Comparison of ENCODE assay signal across 13 cellular contexts in the genomic region with DNA sequence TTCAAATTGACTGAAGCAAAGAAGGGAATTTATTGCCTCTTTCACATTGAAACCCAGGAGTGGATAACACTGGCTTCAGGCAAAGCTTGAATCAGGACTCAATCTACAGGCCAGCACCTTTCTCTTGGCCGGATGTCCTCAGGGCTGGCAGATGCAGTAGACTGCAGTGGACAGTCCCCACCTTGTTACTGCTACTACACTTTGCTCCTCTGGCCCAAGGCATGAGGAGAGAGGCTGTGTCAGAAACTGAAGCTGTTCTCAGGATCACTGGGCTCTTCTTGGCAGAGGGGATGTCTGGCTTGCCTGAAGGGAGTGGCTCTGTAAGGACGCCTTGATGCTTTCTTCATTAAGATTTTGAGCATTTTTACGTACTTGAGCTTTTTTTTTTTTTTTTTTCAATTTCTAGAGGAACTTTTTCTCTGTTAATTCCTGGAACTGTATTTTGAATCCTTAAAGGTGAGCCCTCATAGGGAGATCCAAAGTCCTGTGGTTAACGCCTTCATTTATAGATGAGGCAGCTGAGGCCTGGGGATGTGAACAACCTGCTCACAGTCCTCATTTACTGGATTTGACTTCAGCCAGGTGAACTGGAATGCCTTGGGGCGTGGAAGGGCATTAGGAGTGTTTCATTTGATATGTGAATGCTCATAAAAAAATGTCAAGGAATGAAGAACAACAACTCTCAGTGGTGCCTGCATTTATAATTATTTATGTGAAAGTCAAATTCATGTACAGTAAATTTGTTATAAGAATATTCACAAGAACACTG. TPM values are rescaled to one million over a fixed set of nuclear protein-coding genes. Genes with fewer than 3 reads are reported as not detected.
A peak's percentile ranks its signal among the peaks of the same experiment; 100 is the strongest.
DNase-seq lines count a peak whose midpoint lies in the region; ATAC-seq, FAIRE-seq and TF ChIP-seq lines count a peak whose summit lies in the region.
"Had no signal": no experiment of that assay in that cellular context is flagged by ENCODE, and none has a peak within 500 bp of the region (broad histone marks: within the 10 kb centered on the region; RNA-seq: fewer than 3 reads in every experiment).

No MANE protein-coding gene starts in this region.

- peaks cover 62% of the 10 kb centered on the region for H3K36me3 Mint-ChIP-seq in activated CD8-positive, alpha-beta T cell treated with anti-CD3 and anti-CD28 coated beads, Interleukin-2, amount 10 ng/mL, durations not matched to agents 7 days and 5 days (ENCODE audit: low read depth)

- in situ Hi-C loops in HepG2 (cut with HindIII; ENCODE audit: extremely low pct_ligation_motif_present, low pct_unique_long_range_greater_than_20kb) = no loop called here

- H3K27ac Mint-ChIP-seq in activated CD8-positive, alpha-beta T cell treated with anti-CD3 and anti-CD28 coated beads, Interleukin-2, amount 10 ng/mL, durations not matched to agents 7 days and 5 days = peak overlapping the region; percentile 9

- no peak for DNase-seq in HepG2 (ENCODE audit: low spot score)
- DNase-seq in right lobe of liver = no peak
- no peak for DNase-seq in activated CD8-positive, alpha-beta T cell treated with anti-CD3 and anti-CD28 coated beads, Interleukin-2, amount 10 ng/mL, durations not matched to agents 7 days and 5 days
- no peak for DNase-seq in lung (ENCODE audit: low spot score)
- DNase-seq in NAMALWA (ENCODE audit: low spot score) = no peak
- no peak for DNase-seq in NCI-H2107 treated with DMSO at 0.1 percent for 48 hours (lab: John Stamatoyannopoulos, UW; ENCODE audit: unreplicated experiment)
- DNase-seq: activated effector memory CD4-positive, alpha-beta T cell treated with Interleukin-2 at 50 U/mL for 16 hours; cerebellar nuclear complex; NCI-H510A had no signal

- no peak overlapping the region for H3K4me3 Mint-ChIP-seq in activated CD8-positive, alpha-beta T cell treated with anti-CD3 and anti-CD28 coated beads, Interleukin-2, amount 10 ng/mL, durations not matched to agents 7 days and 5 days

- no peak for FAIRE-seq in HepG2 (lab: Jason Lieb, UNC)

- H3K79me2 ChIP-seq in HepG2 (ENCODE audit: insufficient read depth, low read length) = no peaks in the 10 kb centered on the region

- TF ChIP-seq POLR2A in HepG2 (IDR thresholded peaks at IDR 0.05; ENCODE audit: insufficient read depth in 1 of 2, low read depth in 2 of 2, low read length in 2 of 2) = no peak
- no peak for TF ChIP-seq POLR2A in right lobe of liver (IDR thresholded peaks at IDR 0.05)

- H4K20me1 ChIP-seq in HepG2 (ENCODE audit: insufficient read depth, low read length) = no peaks in the 10 kb centered on the region

- TF ChIP-seq CTCF in HepG2 (CRISPR knock-in tag; IDR thresholded peaks at IDR 0.05) (no peak), right lobe of liver (IDR thresholded peaks at IDR 0.05) (no peak), lung (IDR thresholded peaks at IDR 0.05; ENCODE audit: control extremely low read depth, extremely low read depth) (no peak)

- TF ChIP-seq EP300 in HepG2 (IDR thresholded peaks at IDR 0.05; ENCODE audit: low read depth in 2 of 2, low read length in 2 of 2) (no peak), HepG2 (CRISPR knock-in tag; IDR thresholded peaks at IDR 0.05; ENCODE audit: borderline replicate concordance) (no peak)

- WGBS in HepG2 (ENCODE audit: low lambda C conversion rate) = 97% methylated on average over 5 of the region's 5 CpGs
- 70% methylated on average over 5 of the region's 5 CpGs for WGBS in right lobe of liver (ENCODE audit: insufficient coverage, low coverage, low lambda C conversion rate, missing lambda C conversion rate)
- 79 to 80% methylated on average over 5 of the region's 5 CpGs for WGBS in lung, 2 donors

- H3K9ac ChIP-seq in HepG2 (ENCODE audit: insufficient read depth, low read depth, low read length) = no peak overlapping the region
- H3K9ac ChIP-seq: SK-N-SH had no signal

- no peaks in the 10 kb centered on the region for H3K27me3 Mint-ChIP-seq in activated CD8-positive, alpha-beta T cell treated with anti-CD3 and anti-CD28 coated beads, Interleukin-2, amount 10 ng/mL, durations not matched to agents 7 days and 5 days (ENCODE audit: low read depth)

- no peaks in the 10 kb centered on the region for H3K9me3 Mint-ChIP-seq in activated CD8-positive, alpha-beta T cell treated with anti-CD3 and anti-CD28 coated beads, Interleukin-2, amount 10 ng/mL, durations not matched to agents 7 days and 5 days (ENCODE audit: insufficient read depth)

- H2AFZ ChIP-seq in HepG2 (ENCODE audit: low read length) = no peak overlapping the region

- no peak overlapping the region for H3K4me3 ChIP-seq in HepG2 (replicated peaks in 1 of 3; ENCODE audit: insufficient read depth in 1 of 3, low read depth in 2 of 3, low read length in 3 of 3)
- H3K4me3 ChIP-seq in right lobe of liver = no peak overlapping the region
- no peak overlapping the region for H3K4me3 ChIP-seq in lung

- H3K4me1 Mint-ChIP-seq in activated CD8-positive, alpha-beta T cell treated with anti-CD3 and anti-CD28 coated beads, Interleukin-2, amount 10 ng/mL, durations not matched to agents 7 days and 5 days (ENCODE audit: low read depth) = peaks cover 37% of the 10 kb centered on the region

- POLR2A ChIA-PET in HepG2 (lab: Yijun Ruan, JAX) = interaction anchor here (2.8 to 3.3 kb wide), 2 partner anchors 13 to 15 kb away, joined by 11 to 21 read pairs; no protein-coding TSS in a partner anchor
- POLR2A ChIA-PET in activated CD8-positive, alpha-beta T cell treated with anti-CD3 and anti-CD28 coated beads, Interleukin-2, amount 10 ng/mL, durations not matched to agents 7 days and 5 days (lab: Charles Lee) = interaction anchor here (0.7 to 1.9 kb wide), 2 partner anchors 13 to 37 kb away, joined by 3 to 6 read pairs; a partner anchor contains a TSS

- intact Hi-C loops in HepG2 (cut with micrococcal nuclease; ENCODE audit: unreplicated experiment) (no loop called here), right lobe of liver (cut with DNase I) (no loop called here)

- H3K4me1 ChIP-seq in HepG2 (ENCODE audit: insufficient read depth, low read length) = peaks cover 22% of the 10 kb centered on the region
- no peaks in the 10 kb centered on the region for H3K4me1 ChIP-seq in right lobe of liver
- peaks cover 6% of the 10 kb centered on the region in 2 donors for H3K4me1 ChIP-seq in lung (ENCODE audit: control insufficient read depth in 2 of 2, insufficient read depth in 2 of 2, low read length in 2 of 2)

- CTCF ChIA-PET in HepG2 (lab: Yijun Ruan, JAX; ENCODE audit: low intra/inter-chr PET ratio, low total read pairs) = no interaction called here
- CTCF ChIA-PET in activated CD8-positive, alpha-beta T cell treated with anti-CD3 and anti-CD28 coated beads, Interleukin-2, amount 10 ng/mL, durations not matched to agents 7 days and 5 days (lab: Charles Lee) = interaction anchor here (1.1 to 6.3 kb wide), 3 partner anchors 13 to 42 kb away, joined by 3 to 72 read pairs (median 29); a partner anchor contains a TSS

- no peaks in the 10 kb centered on the region for H3K9me3 ChIP-seq in HepG2 (ENCODE audit: low read length)
- H3K9me3 ChIP-seq in right lobe of liver = no peaks in the 10 kb centered on the region
- peaks cover 0 to 1% of the 10 kb centered on the region in 2 donors for H3K9me3 ChIP-seq in lung (ENCODE audit: control insufficient read depth in 2 of 2, insufficient read depth in 1 of 2, low read length in 1 of 2)
- H3K9me3 ChIP-seq: SK-N-SH had no signal

- TF ChIP-seq RAD21 in HepG2 (CRISPR knock-in tag; IDR thresholded peaks at IDR 0.05) = no peak

- H3K4me2 ChIP-seq in HepG2 (ENCODE audit: low read depth, low read length) = no peak overlapping the region
- H3K4me2 ChIP-seq: SK-N-SH had no signal

- H3K27me3 ChIP-seq in HepG2 (ENCODE audit: control insufficient read depth in 1 of 2, insufficient read depth in 2 of 2, low read length in 2 of 2) (no peaks in the 10 kb centered on the region), right lobe of liver (no peaks in the 10 kb centered on the region), lung (ENCODE audit: control insufficient read depth, insufficient read depth) (no peaks in the 10 kb centered on the region)

- H3K27ac ChIP-seq in HepG2 (ENCODE audit: extremely low read length, insufficient read depth, low read length) (no peak overlapping the region), right lobe of liver (no peak overlapping the region), lung (ENCODE audit: low read depth in 1 of 2, low read length in 1 of 2) (peak overlapping the region; percentile 48 to 86)

- H3K36me3 ChIP-seq in HepG2 (replicated peaks in 1 of 2; ENCODE audit: control insufficient read depth in 1 of 2, insufficient read depth in 2 of 2, low read length in 2 of 2) (peaks cover 12 to 37% of the 10 kb centered on the region in 2 experiments), right lobe of liver (peaks cover 0 to 20% (median 3%) of the 10 kb centered on the region in 4 donors), lung (ENCODE audit: control insufficient read depth in 2 of 2, insufficient read depth in 2 of 2, low read length in 2 of 2) (peaks cover 0 to 11% of the 10 kb centered on the region in 2 donors)

- TSS peak; percentile 17 for BruUV-seq in HepG2 (replicated peaks; lab: Mats Ljungman, UMichigan)

- ATAC-seq in HepG2 = no peak
- no peak for ATAC-seq in right lobe of liver
- ATAC-seq in activated CD8-positive, alpha-beta T cell treated with anti-CD3 and anti-CD28 coated beads, Interleukin-2, amount 10 ng/mL, durations not matched to agents 7 days and 5 days = no peak
- peak; percentile 48 for ATAC-seq in lung (ENCODE audit: insufficient read depth, low FRiP score)
- no peak for ATAC-seq in GM21717 (IDR thresholded peaks at IDR 0.05; ENCODE audit: unreplicated experiment)
- ATAC-seq in GM21737 (IDR thresholded peaks at IDR 0.05; ENCODE audit: unreplicated experiment) = no peak

RNA-seq across cellular contexts. Expression of a gene that starts 36.6 kb away (rescaled TPM):
- 22.2 and 31.1 TPM in 2 replicates for total RNA-seq in HepG2 (2016; rRNA removed; fragmentation: Illumina TruSeq; extraction: Trizol)
- 1.6 and 2.2 TPM in 2 replicates for total RNA-seq in HepG2 (2016; cell fraction: cytosol; rRNA removed; fragmentation: Illumina TruSeq; extraction: Trizol; ENCODE audit: low read depth)
- total RNA-seq in HepG2 (2016; cell fraction: insoluble cytoplasmic fraction; rRNA removed; fragmentation: Illumina TruSeq; extraction: Trizol) = 22.9 and 30.3 TPM in 2 replicates
- total RNA-seq in HepG2 (2016; cell fraction: membrane; rRNA removed; fragmentation: Illumina TruSeq; extraction: Trizol) = 6.6 and 8.3 TPM in 2 replicates
- total RNA-seq in HepG2 (2016; cell fraction: nucleus; rRNA removed; fragmentation: Illumina TruSeq; extraction: Trizol) = 26.9 and 27.1 TPM in 2 replicates
- polyA plus RNA-seq in HepG2 (2011; rRNA removed) = 23.8 and 25.1 TPM in 2 replicates
- polyA plus RNA-seq in HepG2 (2011; cell fraction: cytosol; rRNA removed) = 12.7 and 16.6 TPM in 2 replicates
- polyA plus RNA-seq in HepG2 (2011; cell fraction: nucleus; rRNA removed) = 24.5 and 34.7 TPM in 2 replicates
- 11.2 and 17.0 TPM in 2 replicates for polyA plus RNA-seq in HepG2 (2012)
- 0.84 and 1.2 TPM in 2 replicates for polyA plus RNA-seq in HepG2 (2016; cell fraction: cytosol; fragmentation: Illumina TruSeq; extraction: Trizol; ENCODE audit: low read depth)
- polyA plus RNA-seq in HepG2 (2016; cell fraction: insoluble cytoplasmic fraction; fragmentation: Illumina TruSeq; extraction: Trizol; ENCODE audit: low read depth) = 14.4 and 15.3 TPM in 2 replicates
- polyA plus RNA-seq in HepG2 (2016; cell fraction: membrane; fragmentation: Illumina TruSeq; extraction: Trizol; ENCODE audit: low read depth) = 1.9 and 2.2 TPM in 2 replicates
- 20.1 and 22.5 TPM in 2 replicates for polyA plus RNA-seq in HepG2 (2016; cell fraction: nucleus; fragmentation: Illumina TruSeq; extraction: Trizol; ENCODE audit: insufficient read depth, low read depth)
- polyA minus RNA-seq in HepG2 (2011; rRNA and poly(A)+ RNA removed; ENCODE audit: low replicate concordance) = 7.9 and 31.1 TPM in 2 replicates
- 14.6 and 20.1 TPM in 2 replicates for polyA minus RNA-seq in HepG2 (2011; cell fraction: cytosol; rRNA and poly(A)+ RNA removed)
- polyA minus RNA-seq in HepG2 (2011; cell fraction: nucleus; rRNA and poly(A)+ RNA removed) = 47.4 and 79.1 TPM in 2 replicates
- total RNA-seq in right lobe of liver = 1 to 10 TPM; 4.2 to 9.4 (median 8.4) TPM
- total RNA-seq in activated CD8-positive, alpha-beta T cell treated with anti-CD3 and anti-CD28 coated beads, Interleukin-2, amount 10 ng/mL, durations not matched to agents 7 days and 5 days = 10 to 100 TPM; 40.7 to 42.8 TPM
- total RNA-seq in lung = 10 to 100 TPM; 24.3 to 74.4 TPM
- polyA plus RNA-seq in lung = 1 to 10 TPM; 8.9 to 9.1 TPM
- polyA plus RNA-seq: neural cell had no signal

RNA-seq across cellular contexts. Expression of a gene that starts 40.8 kb away (rescaled TPM):
- total RNA-seq in HepG2 (2016; rRNA removed; fragmentation: Illumina TruSeq; extraction: Trizol) (52.8 and 60.9 TPM in 2 replicates), right lobe of liver (10 to 100 TPM in 5 of 6 experiments, 1 to 10 TPM in 1; 8.8 to 14.8 (median 11.5) TPM), lung (10 to 100 TPM; 23.4 to 32.3 TPM)
- 4.5 and 4.7 TPM in 2 replicates for total RNA-seq in HepG2 (2016; cell fraction: cytosol; rRNA removed; fragmentation: Illumina TruSeq; extraction: Trizol; ENCODE audit: low read depth)
- 53.5 and 59.7 TPM in 2 replicates for total RNA-seq in HepG2 (2016; cell fraction: insoluble cytoplasmic fraction; rRNA removed; fragmentation: Illumina TruSeq; extraction: Trizol)
- 8.5 and 10.6 TPM in 2 replicates for total RNA-seq in HepG2 (2016; cell fraction: membrane; rRNA removed; fragmentation: Illumina TruSeq; extraction: Trizol)
- total RNA-seq in HepG2 (2016; cell fraction: nucleus; rRNA removed; fragmentation: Illumina TruSeq; extraction: Trizol) = 51.8 and 63.9 TPM in 2 replicates
- polyA plus RNA-seq in HepG2 (2011; rRNA removed) (25.0 and 28.0 TPM in 2 replicates), lung (10 to 100 TPM; 18.2 to 23.6 TPM)
- polyA plus RNA-seq in HepG2 (2011; cell fraction: cytosol; rRNA removed) = 10.5 and 15.9 TPM in 2 replicates
- polyA plus RNA-seq in HepG2 (2011; cell fraction: nucleus; rRNA removed) = 57.5 and 66.0 TPM in 2 replicates
- 20.2 and 27.3 TPM in 2 replicates for polyA plus RNA-seq in HepG2 (2012)
- 1.3 and 1.7 TPM in 2 replicates for polyA plus RNA-seq in HepG2 (2016; cell fraction: cytosol; fragmentation: Illumina TruSeq; extraction: Trizol; ENCODE audit: low read depth)
- polyA plus RNA-seq in HepG2 (2016; cell fraction: insoluble cytoplasmic fraction; fragmentation: Illumina TruSeq; extraction: Trizol; ENCODE audit: low read depth) = 45.6 and 48.1 TPM in 2 replicates
- polyA plus RNA-seq in HepG2 (2016; cell fraction: membrane; fragmentation: Illumina TruSeq; extraction: Trizol; ENCODE audit: low read depth) = 4.1 and 5.4 TPM in 2 replicates
- 61.4 and 62.4 TPM in 2 replicates for polyA plus RNA-seq in HepG2 (2016; cell fraction: nucleus; fragmentation: Illumina TruSeq; extraction: Trizol; ENCODE audit: insufficient read depth, low read depth)
- 16.2 and 17.9 TPM in 2 replicates for polyA minus RNA-seq in HepG2 (2011; rRNA and poly(A)+ RNA removed; ENCODE audit: low replicate concordance)
- 16.5 and 18.2 TPM in 2 replicates for polyA minus RNA-seq in HepG2 (2011; cell fraction: cytosol; rRNA and poly(A)+ RNA removed)
- polyA minus RNA-seq in HepG2 (2011; cell fraction: nucleus; rRNA and poly(A)+ RNA removed) = 43.9 and 54.2 TPM in 2 replicates
- total RNA-seq in activated CD8-positive, alpha-beta T cell treated with anti-CD3 and anti-CD28 coated beads, Interleukin-2, amount 10 ng/mL, durations not matched to agents 7 days and 5 days = 10 to 100 TPM; 62.7 to 63.2 TPM
- polyA plus RNA-seq: neural cell had no signal

Comparison
In these comparisons a context has a peak if more than half of its experiments do, and no peak if none do; other contexts are left out.
1. H3K27ac ChIP-seq: peak in lung (2 of 2); none in HepG2 (single experiment) and right lobe of liver (0 of 3).